In genomic region chr16:54477766-54478165, GRCh38 we compare ENCODE assay signal across 27 cellular contexts.
"Had no signal": no experiment of that assay in that cellular context is flagged by ENCODE, and none has a peak within 500 bp of the region (broad histone marks: within the 10 kb centered on the region; RNA-seq: fewer than 3 reads in every experiment).

No MANE protein-coding gene starts in this region.

- H3K9me3 ChIP-seq: Peyer's patch, SJSA1 had no signal

- ATAC-seq: activated CD4-positive, alpha-beta T cell treated with anti-CD3 and anti-CD28 coated beads for 36 hours; activated T-helper 17 cell treated with anti-CD3 and anti-CD28 coated beads, Interleukin-2, amount 50 U/mL, for 72 hours had no signal

- H3K27me3 ChIP-seq: brain microvascular endothelial cell, Peyer's patch, SJSA1 had no signal

- H3K4me1 ChIP-seq: Peyer's patch, SJSA1 had no signal

- H3K36me3 ChIP-seq: brain microvascular endothelial cell, Peyer's patch, SJSA1, WERI-Rb-1 had no signal

- DNase-seq: activated CD4-positive, alpha-beta memory T cell treated with anti-CD3 and anti-CD28 coated beads, Interleukin-2, amount 10 ng/mL, durations not matched to agents 7 days and 5 days; activated CD4-positive, alpha-beta T cell treated with anti-CD3 and anti-CD28 coated beads for 36 hours; activated CD4-positive, alpha-beta T cell treated with anti-CD3 and anti-CD28 coated beads, Interleukin-2, amount 50 U/mL, for 1 hour; activated gamma-delta T cell; activated naive CD4-positive, alpha-beta T cell treated with anti-CD3 and anti-CD28 coated beads for 36 hours; activated T-cell treated with anti-CD3 and anti-CD28 coated beads for 4 hours; activated T-cell treated with anti-CD3 and anti-CD28 coated beads, Interleukin-2, amount 50 U/mL, for 48 hours; amygdala; brain microvascular endothelial cell; caudate nucleus; IMR-90; Kasumi-1; KBM-7; NCI-H1048; NCI-H2029; NCI-H2107; NCI-H510A treated with DMSO at 0.1 percent for 48 hours; NCI-H69; NK-92 treated with Interleukin-12 subunit alpha and Interleukin-12 subunit beta, amount 100 ng/mL, for 24 hours; Peyer's patch; SHP77; T-helper 2 cell; T1000; WERI-Rb-1 had no signal

- H3K4me3 ChIP-seq: Peyer's patch, SJSA1 had no signal

- H3K27ac ChIP-seq: brain microvascular endothelial cell, Peyer's patch, RWPE1, SJSA1, WERI-Rb-1 had no signal
